Comparison of ENCODE assay signal across 8 cellular contexts in the genomic region with DNA sequence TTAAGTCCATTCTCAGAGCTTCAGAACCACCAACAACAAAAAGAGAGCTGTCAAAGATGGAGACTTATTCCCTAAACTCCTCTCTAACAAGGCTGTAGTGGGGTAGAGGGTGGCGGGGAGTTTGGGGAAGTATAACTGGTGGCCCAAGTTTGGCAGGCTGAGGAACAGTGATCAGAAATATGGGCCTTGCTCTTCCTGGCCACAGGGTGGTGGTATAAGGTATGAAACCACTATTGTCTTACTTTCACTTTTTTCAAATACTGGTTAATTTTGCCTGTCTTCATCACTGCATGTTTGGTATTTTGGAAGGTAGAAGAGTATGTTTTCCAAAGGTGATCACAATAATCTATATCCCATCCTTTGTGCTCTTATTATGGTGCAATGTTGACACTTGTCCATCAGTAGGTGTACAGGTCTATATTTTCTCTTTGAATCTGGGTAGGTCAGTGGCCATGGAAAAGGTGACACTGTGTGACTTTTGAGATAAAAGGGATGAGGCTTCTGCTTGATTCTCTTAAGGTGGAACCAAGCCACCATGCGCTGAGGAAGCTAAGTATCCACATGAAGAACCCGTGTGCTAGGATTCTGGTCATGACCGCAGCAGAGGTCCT. TPM values are rescaled to one million over a fixed set of nuclear protein-coding genes. Genes with fewer than 3 reads are reported as not detected.
DNase-seq lines count a peak whose midpoint lies in the region; ATAC-seq and TF ChIP-seq lines count a peak whose summit lies in the region.

No MANE protein-coding gene starts in this region.

- H3K36me3 Mint-ChIP-seq in activated naive CD8-positive, alpha-beta T cell treated with anti-CD3 and anti-CD28 coated beads, Interleukin-2, amount 10 ng/mL, durations not matched to agents 7 days and 5 days: no peaks in the 10 kb centered on the region
- no peaks in the 10 kb centered on the region for H3K36me3 Mint-ChIP-seq in activated naive CD8-positive, alpha-beta T cell treated with anti-CD3 and anti-CD28 coated beads for 36 hours
- no peaks in the 10 kb centered on the region for H3K36me3 Mint-ChIP-seq in nephron progenitor cell (ENCODE audit: low read depth)

- H3K4me3 Mint-ChIP-seq in activated naive CD8-positive, alpha-beta T cell treated with anti-CD3 and anti-CD28 coated beads, Interleukin-2, amount 10 ng/mL, durations not matched to agents 7 days and 5 days: peak overlapping the region; percentile 28
- H3K4me3 Mint-ChIP-seq in activated naive CD8-positive, alpha-beta T cell treated with anti-CD3 and anti-CD28 coated beads for 36 hours: no peak overlapping the region
- H3K4me3 Mint-ChIP-seq in nephron progenitor cell: no peak overlapping the region

- no peak overlapping the region for H3K4me3 ChIP-seq in astrocyte of the spinal cord (ENCODE audit: low read depth, low read length)

- TF ChIP-seq CTCF in astrocyte of the spinal cord (IDR thresholded peaks at IDR 0.05; ENCODE audit: low read depth, low read length) (peak; percentile 71), nephron progenitor cell (IDR thresholded peaks at IDR 0.05) (peak; percentile 45)

- no peak for DNase-seq in activated naive CD8-positive, alpha-beta T cell treated with anti-CD3 and anti-CD28 coated beads, Interleukin-2, amount 10 ng/mL, durations not matched to agents 7 days and 5 days
- DNase-seq in activated naive CD8-positive, alpha-beta T cell treated with anti-CD3 and anti-CD28 coated beads for 36 hours: no peak
- DNase-seq in KBM-7 (peak; percentile 64), astrocyte of the spinal cord (ENCODE audit: low read depth, low spot score) (peak; percentile 17), nephron progenitor cell (peak; percentile 6), NCI-H2029 treated with DMSO at 0.1 percent for 48 hours (lab: John Stamatoyannopoulos, UW) (no peak), NCI-H510A treated with DMSO at 0.1 percent for 48 hours (lab: John Stamatoyannopoulos, UW) (no peak)

- H3K4me1 Mint-ChIP-seq in activated naive CD8-positive, alpha-beta T cell treated with anti-CD3 and anti-CD28 coated beads, Interleukin-2, amount 10 ng/mL, durations not matched to agents 7 days and 5 days: peaks cover 6% of the 10 kb centered on the region
- H3K4me1 Mint-ChIP-seq in activated naive CD8-positive, alpha-beta T cell treated with anti-CD3 and anti-CD28 coated beads for 36 hours: peaks cover 8% of the 10 kb centered on the region
- H3K4me1 Mint-ChIP-seq in nephron progenitor cell: peaks cover 5% of the 10 kb centered on the region

- ATAC-seq in activated naive CD8-positive, alpha-beta T cell treated with anti-CD3 and anti-CD28 coated beads, Interleukin-2, amount 10 ng/mL, durations not matched to agents 7 days and 5 days (ENCODE audit: low read depth): peak; percentile 76
- ATAC-seq in GM21786 (IDR thresholded peaks at IDR 0.05; ENCODE audit: unreplicated experiment): peak; percentile 99

- H3K27ac Mint-ChIP-seq in activated naive CD8-positive, alpha-beta T cell treated with anti-CD3 and anti-CD28 coated beads, Interleukin-2, amount 10 ng/mL, durations not matched to agents 7 days and 5 days: no peak overlapping the region
- no peak overlapping the region for H3K27ac Mint-ChIP-seq in activated naive CD8-positive, alpha-beta T cell treated with anti-CD3 and anti-CD28 coated beads for 36 hours
- no peak overlapping the region for H3K27ac Mint-ChIP-seq in nephron progenitor cell

- H3K27me3 Mint-ChIP-seq in activated naive CD8-positive, alpha-beta T cell treated with anti-CD3 and anti-CD28 coated beads, Interleukin-2, amount 10 ng/mL, durations not matched to agents 7 days and 5 days: peaks cover 16% of the 10 kb centered on the region
- H3K27me3 Mint-ChIP-seq in activated naive CD8-positive, alpha-beta T cell treated with anti-CD3 and anti-CD28 coated beads for 36 hours: peaks cover 7% of the 10 kb centered on the region
- H3K27me3 Mint-ChIP-seq in nephron progenitor cell (ENCODE audit: low read depth, poor library complexity): no peaks in the 10 kb centered on the region

- POLR2A ChIA-PET in activated naive CD8-positive, alpha-beta T cell treated with anti-CD3 and anti-CD28 coated beads, Interleukin-2, amount 10 ng/mL, durations not matched to agents 7 days and 5 days (lab: Charles Lee): no interaction called here

- in situ Hi-C loops in KBM-7 (cut with MboI; ENCODE audit: low pct_unique_long_range_greater_than_20kb, low sequenced_read_pairs) (no loop called here), astrocyte of the spinal cord (cut with HindIII; ENCODE audit: low sequenced_read_pairs) (no loop called here)

- H3K9me3 Mint-ChIP-seq in activated naive CD8-positive, alpha-beta T cell treated with anti-CD3 and anti-CD28 coated beads, Interleukin-2, amount 10 ng/mL, durations not matched to agents 7 days and 5 days: no peaks in the 10 kb centered on the region
- H3K9me3 Mint-ChIP-seq in activated naive CD8-positive, alpha-beta T cell treated with anti-CD3 and anti-CD28 coated beads for 36 hours: no peaks in the 10 kb centered on the region
- H3K9me3 Mint-ChIP-seq in nephron progenitor cell: no peaks in the 10 kb centered on the region

RNA-seq across cellular contexts. Expression of gene GPC5, which starts 23.2 kb away (rescaled TPM):
- total RNA-seq in activated naive CD8-positive, alpha-beta T cell treated with anti-CD3 and anti-CD28 coated beads, Interleukin-2, amount 10 ng/mL, durations not matched to agents 7 days and 5 days: under 1 TPM in 1 of 2 experiments, not detected in 1; 0.14 TPM
- under 1 TPM in 1 of 2 experiments, not detected in 1; 0.23 TPM for total RNA-seq in activated naive CD8-positive, alpha-beta T cell treated with anti-CD3 and anti-CD28 coated beads for 36 hours

RNA-seq across cellular contexts. Expression of gene MIR17HG, which starts 27.7 kb away (rescaled TPM):
- total RNA-seq in activated naive CD8-positive, alpha-beta T cell treated with anti-CD3 and anti-CD28 coated beads, Interleukin-2, amount 10 ng/mL, durations not matched to agents 7 days and 5 days: 10 to 100 TPM; 10.1 to 11.9 TPM
- 10 to 100 TPM; 26.4 to 30.0 TPM for total RNA-seq in activated naive CD8-positive, alpha-beta T cell treated with anti-CD3 and anti-CD28 coated beads for 36 hours

Comparison
In these comparisons a context has a peak if more than half of its experiments do, and no peak if none do; other contexts are left out.
1. DNase-seq: peak in KBM-7 (single experiment), astrocyte of the spinal cord (single experiment) and nephron progenitor cell (single experiment); none in activated naive CD8-positive, alpha-beta T cell treated with anti-CD3 and anti-CD28 coated beads, Interleukin-2, amount 10 ng/mL, durations not matched to agents 7 days and 5 days (single experiment), activated naive CD8-positive, alpha-beta T cell treated with anti-CD3 and anti-CD28 coated beads for 36 hours (single experiment), NCI-H2029 treated with DMSO at 0.1 percent for 48 hours (single experiment) and NCI-H510A treated with DMSO at 0.1 percent for 48 hours (single experiment).